11 cellular contexts compared by ENCODE assay signal in genomic region chr1:182795563-182796228, GRCh38. TPM values are rescaled to one million over a fixed set of nuclear protein-coding genes. Genes with fewer than 3 reads are reported as not detected.
DNase-seq lines count a peak whose midpoint lies in the region; ATAC-seq and TF ChIP-seq lines count a peak whose summit lies in the region.
"Had no signal": no experiment of that assay in that cellular context is flagged by ENCODE, and none has a peak within 500 bp of the region (broad histone marks: within the 10 kb centered on the region; RNA-seq: fewer than 3 reads in every experiment).

No MANE protein-coding gene starts in this region.

- H3K27me3 ChIP-seq in RWPE2 (ENCODE audit: insufficient read depth, poor library complexity, severe bottlenecking) (no peaks in the 10 kb centered on the region), heart right ventricle (no peaks in the 10 kb centered on the region)

- H3K9me3 ChIP-seq in RWPE2 (ENCODE audit: severe bottlenecking) (no peaks in the 10 kb centered on the region), heart right ventricle (no peaks in the 10 kb centered on the region)

- H3K36me3 Mint-ChIP-seq in stimulated activated effector memory CD8-positive, alpha-beta T cell treated with anti-CD3 and anti-CD28 coated beads, Interleukin-12 subunit alpha, Interleukin-12 subunit beta, amount 100 ng/mL, for 72 hours = no peaks in the 10 kb centered on the region

- no peak overlapping the region for H3K27ac Mint-ChIP-seq in stimulated activated effector memory CD8-positive, alpha-beta T cell treated with anti-CD3 and anti-CD28 coated beads, Interleukin-12 subunit alpha, Interleukin-12 subunit beta, amount 100 ng/mL, for 72 hours
- H3K27ac Mint-ChIP-seq: H9 had no signal

- TF ChIP-seq CTCF in RWPE2 (IDR thresholded peaks at IDR 0.05; ENCODE audit: poor library complexity, severe bottlenecking) (no peak), heart right ventricle (IDR thresholded peaks at IDR 0.05) (no peak)

- H3K27ac ChIP-seq in RWPE2 (ENCODE audit: poor library complexity, severe bottlenecking) (no peak overlapping the region), heart right ventricle (peak overlapping the region in 3 of 10 donors; percentile 8 to 90 (median 60)), caudate nucleus (ENCODE audit: low read depth, low read length) (no peak overlapping the region)

- no peaks in the 10 kb centered on the region for H3K9me3 Mint-ChIP-seq in stimulated activated effector memory CD8-positive, alpha-beta T cell treated with anti-CD3 and anti-CD28 coated beads, Interleukin-12 subunit alpha, Interleukin-12 subunit beta, amount 100 ng/mL, for 72 hours
- H3K9me3 Mint-ChIP-seq: H9 had no signal

- no peaks in the 10 kb centered on the region for H3K4me1 ChIP-seq in RWPE2 (ENCODE audit: insufficient read depth, poor library complexity, severe bottlenecking)
- peaks cover 0 to 35% (median 0%) of the 10 kb centered on the region in 9 donors for H3K4me1 ChIP-seq in heart right ventricle

- 76 to 77% methylated on average over 8 of the region's 8 CpGs for WGBS in heart right ventricle, 2 donors

- DNase-seq in GDM1 (lab: John Stamatoyannopoulos, UW) = peak; percentile 23
- no peak for DNase-seq in RWPE2 (ENCODE audit: low spot score)
- no peak for DNase-seq in heart right ventricle
- DNase-seq in renal cortical epithelial cell (ENCODE audit: low read depth) = peak; percentile 79
- DNase-seq in stimulated activated effector memory CD8-positive, alpha-beta T cell treated with anti-CD3 and anti-CD28 coated beads, Interleukin-12 subunit alpha, Interleukin-12 subunit beta, amount 100 ng/mL, for 72 hours (ENCODE audit: low spot score in 2 of 2) = no peak
- no peak for DNase-seq in caudate nucleus (lab: John Stamatoyannopoulos, UW)
- no peak for DNase-seq in NCI-H2227 treated with DMSO at 0.1 percent for 48 hours (lab: John Stamatoyannopoulos, UW)
- DNase-seq: H9; NCI-H187 treated with DMSO at 0.1 percent for 48 hours; stimulated activated CD8-positive, alpha-beta memory T cell treated with anti-CD3 and anti-CD28 coated beads, Interleukin-4, amount 100 ng/mL, for 48 hours had no signal

- intact Hi-C loops in heart right ventricle (cut with DNase I) = no loop called here

- ATAC-seq in RWPE2 (ENCODE audit: low read depth) (0 out of 3 replicates have a peak, but pooled peaks have one; percentile 40), heart right ventricle (peak in 7 of 8 donors; percentile 28 to 73 (median 62)), GM18861 (IDR thresholded peaks at IDR 0.05; ENCODE audit: unreplicated experiment) (no peak)
- ATAC-seq in stimulated activated effector memory CD8-positive, alpha-beta T cell treated with anti-CD3 and anti-CD28 coated beads, Interleukin-12 subunit alpha, Interleukin-12 subunit beta, amount 100 ng/mL, for 72 hours = no peak

- H3K4me3 ChIP-seq in RWPE2 (ENCODE audit: severe bottlenecking) = no peak overlapping the region
- H3K4me3 ChIP-seq in heart right ventricle = no peak overlapping the region

- no peaks in the 10 kb centered on the region for H3K4me1 Mint-ChIP-seq in stimulated activated effector memory CD8-positive, alpha-beta T cell treated with anti-CD3 and anti-CD28 coated beads, Interleukin-12 subunit alpha, Interleukin-12 subunit beta, amount 100 ng/mL, for 72 hours

- no peak overlapping the region for H3K4me3 Mint-ChIP-seq in stimulated activated effector memory CD8-positive, alpha-beta T cell treated with anti-CD3 and anti-CD28 coated beads, Interleukin-12 subunit alpha, Interleukin-12 subunit beta, amount 100 ng/mL, for 72 hours
- H3K4me3 Mint-ChIP-seq: H9 had no signal

- H3K36me3 ChIP-seq in RWPE2 (ENCODE audit: low read depth) = no peaks in the 10 kb centered on the region
- H3K36me3 ChIP-seq in heart right ventricle = peaks cover 0 to 54% (median 0%) of the 10 kb centered on the region in 9 donors

RNA-seq across cellular contexts. Expression of gene NPL, which starts 6.1 kb away (rescaled TPM):
- total RNA-seq in heart right ventricle = 10 to 100 TPM in 1 of 10 donors, 1 to 10 TPM in 9; 1.8 to 26.5 (median 3.6) TPM
- polyA plus RNA-seq in heart right ventricle = 1 to 10 TPM; 1.4 to 3.2 TPM
- 0.35 and 1.5 TPM in 2 replicates for total RNA-seq in renal cortical epithelial cell

RNA-seq across cellular contexts. Expression of gene DHX9, which starts 43.5 kb away (rescaled TPM):
- total RNA-seq in heart right ventricle = 10 to 100 TPM; 48.0 to 69.4 (median 55.2) TPM
- polyA plus RNA-seq in heart right ventricle = 10 to 100 TPM; 19.5 to 62.9 TPM
- total RNA-seq in renal cortical epithelial cell = 156 and 195 TPM in 2 replicates

Comparison
In these comparisons a context has a peak if more than half of its experiments do, and no peak if none do; other contexts are left out.
1. DNase-seq: peak in GDM1 (single experiment) and renal cortical epithelial cell (single experiment); none in RWPE2 (single experiment), heart right ventricle (0 of 2), stimulated activated effector memory CD8-positive, alpha-beta T cell treated with anti-CD3 and anti-CD28 coated beads, Interleukin-12 subunit alpha, Interleukin-12 subunit beta, amount 100 ng/mL, for 72 hours (0 of 2), caudate nucleus (0 of 61) and NCI-H2227 treated with DMSO at 0.1 percent for 48 hours (single experiment).
2. ATAC-seq: peak in RWPE2 (single experiment) and heart right ventricle (7 of 8); none in stimulated activated effector memory CD8-positive, alpha-beta T cell treated with anti-CD3 and anti-CD28 coated beads, Interleukin-12 subunit alpha, Interleukin-12 subunit beta, amount 100 ng/mL, for 72 hours (single experiment) and GM18861 (single experiment).